9 cellular contexts compared by ENCODE assay signal in genomic region chr15:52653451-52653964, GRCh38. TPM values are rescaled to one million over a fixed set of nuclear protein-coding genes. Genes with fewer than 3 reads are reported as not detected.
DNase-seq lines count a peak whose midpoint lies in the region; ATAC-seq and TF ChIP-seq lines count a peak whose summit lies in the region.
"Had no signal": no experiment of that assay in that cellular context is flagged by ENCODE, and none has a peak within 500 bp of the region (broad histone marks: within the 10 kb centered on the region; RNA-seq: fewer than 3 reads in every experiment).

No MANE protein-coding gene starts in this region.

- BruUV-seq in Panc1 (replicated peaks; lab: Mats Ljungman, UMichigan) = no TSS peak

- H3K36me3 ChIP-seq in Panc1 (ENCODE audit: control insufficient read depth, insufficient read depth, low read length) (no peaks in the 10 kb centered on the region; the same call in 1 of the 2 replicates), esophagus squamous epithelium (peaks cover 0 to 30% (median 0%) of the 10 kb centered on the region in 3 donors)

- H3K27me3 ChIP-seq in Panc1 (ENCODE audit: control insufficient read depth, insufficient read depth, low read length) = no peaks in the 10 kb centered on the region
- H3K27me3 ChIP-seq in esophagus squamous epithelium = no peaks in the 10 kb centered on the region

- H3K4me3 ChIP-seq in Panc1 (ENCODE audit: low read depth in 2 of 2, low read length in 2 of 2) (peak overlapping the region in 1 of 2 experiments; percentile 33; a peak in 2 of 4 replicates), esophagus squamous epithelium (no peak overlapping the region)

- in situ Hi-C loops in Panc1 (cut with HindIII; ENCODE audit: low pct_unique_long_range_greater_than_20kb, low sequenced_read_pairs) = no loop called here

- H3K4me1 ChIP-seq in Panc1 (ENCODE audit: control insufficient read depth, insufficient read depth, low read length) = peaks cover 54% of the 10 kb centered on the region
- H3K4me1 ChIP-seq in esophagus squamous epithelium = peaks cover 5 to 71% (median 38%) of the 10 kb centered on the region in 3 donors

- intact Hi-C loops in Panc1 (cut with micrococcal nuclease; ENCODE audit: unreplicated experiment) = no loop called here
- intact Hi-C loops in esophagus squamous epithelium (cut with DNase I) = no loop called here

- CTCF ChIA-PET in Panc1 (lab: Charles Lee) = no interaction called here

- TF ChIP-seq POLR2A in esophagus squamous epithelium (IDR thresholded peaks at IDR 0.05) = no peak
- no peak for TF ChIP-seq POLR2A in erythroblast (IDR thresholded peaks at IDR 0.05; ENCODE audit: low read length)

- POLR2A ChIA-PET in Panc1 (lab: Charles Lee) = no interaction called here

- no peak for TF ChIP-seq CTCF in Panc1 (IDR thresholded peaks at IDR 0.05)
- TF ChIP-seq CTCF in esophagus squamous epithelium (IDR thresholded peaks at IDR 0.05) = no peak

- WGBS in esophagus squamous epithelium, 2 donors = 35 to 40% methylated on average over 4 of the region's 4 CpGs

- DNase-seq in Daoy (ENCODE audit: low read depth) (peak; percentile 99), Panc1 (ENCODE audit: low read depth, low spot score) (peak; percentile 68), esophagus squamous epithelium (lab: John Stamatoyannopoulos, UW) (no peak), pulmonary artery endothelial cell (ENCODE audit: low read depth, low spot score) (peak; percentile 78), erythroblast (lab: John Stamatoyannopoulos, UW) (no peak), amygdala (lab: John Stamatoyannopoulos, UW) (no peak), HK-2 (ENCODE audit: unreplicated experiment) (no peak), KG1 (lab: John Stamatoyannopoulos, UW) (no peak)
- DNase-seq: NCI-H1436 treated with DMSO at 0.1 percent for 48 hours had no signal

- ATAC-seq in Panc1 = peak; percentile 85

- H3K27ac ChIP-seq in Panc1 (ENCODE audit: low read length) (peak overlapping the region; percentile 93), esophagus squamous epithelium (peak overlapping the region; percentile 67 to 83 (median 74))

- no peaks in the 10 kb centered on the region for H3K9me3 ChIP-seq in Panc1 (ENCODE audit: control insufficient read depth, insufficient read depth, low read depth, low read length)
- H3K9me3 ChIP-seq in esophagus squamous epithelium = no peaks in the 10 kb centered on the region

RNA-seq across cellular contexts. Expression of gene ATOSA, which starts 25.7 kb away (rescaled TPM):
- 9.7 and 12.2 TPM in 2 replicates for total RNA-seq in Daoy (2014; rRNA removed; shearing (Covaris generic))
- total RNA-seq in Panc1 (2021; ENCODE audit: unreplicated experiment) = 18.5 TPM
- polyA plus RNA-seq in Panc1 (2012; ENCODE audit: insufficient read length) = 10.6 TPM
- total RNA-seq in esophagus squamous epithelium = 10 to 100 TPM; 38.9 to 69.8 (median 44.5) TPM
- 26.9 and 41.7 TPM in 2 replicates for total RNA-seq in pulmonary artery endothelial cell

Comparison
In these comparisons a context has a peak if more than half of its experiments do, and no peak if none do; other contexts are left out.
1. DNase-seq: peak in Daoy (single experiment), Panc1 (single experiment) and pulmonary artery endothelial cell (single experiment); none in esophagus squamous epithelium (single experiment), erythroblast (0 of 2), amygdala (0 of 56), HK-2 (single experiment) and KG1 (single experiment).